In the genomic region with DNA sequence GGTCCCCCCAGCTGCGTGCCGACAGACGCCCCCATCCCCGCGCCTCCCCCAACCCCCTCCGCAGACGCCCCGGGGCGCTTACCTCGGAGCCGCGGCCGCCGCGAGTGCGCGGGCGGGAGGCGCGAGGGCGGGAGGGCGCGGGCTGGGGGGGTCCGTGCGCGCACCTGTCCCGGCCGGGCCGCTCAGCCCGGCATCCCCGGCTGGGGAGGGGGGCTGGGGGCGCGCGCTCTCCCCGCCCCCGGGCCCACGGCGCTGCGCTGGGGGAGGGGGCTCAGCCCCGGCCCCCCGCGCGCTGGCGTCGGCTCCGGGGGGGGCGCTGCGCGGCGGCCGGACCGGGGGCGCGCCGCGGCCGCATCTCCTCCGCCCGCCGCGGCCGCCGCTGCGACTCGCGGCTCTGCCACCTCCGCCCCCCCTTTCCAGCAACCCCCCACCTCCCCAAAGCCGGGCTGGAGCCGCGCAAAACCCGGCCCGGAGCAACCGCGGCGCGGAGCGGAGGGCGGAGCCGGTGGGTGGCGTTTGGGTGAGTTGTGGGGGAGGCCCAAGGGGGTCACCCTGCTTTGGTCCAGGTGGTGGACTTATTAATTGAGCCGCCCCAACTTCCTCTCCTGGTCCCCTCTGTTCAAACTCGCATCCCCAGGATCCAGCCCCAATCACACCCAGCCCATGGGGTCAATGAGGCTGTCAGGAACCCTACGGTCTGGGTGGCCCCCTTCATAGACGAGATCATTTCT, we compare ENCODE assay signal across 8 cellular contexts. TPM values are rescaled to one million over a fixed set of nuclear protein-coding genes. Genes with fewer than 3 reads are reported as not detected.
DNase-seq lines count a peak whose midpoint lies in the region; ATAC-seq and TF ChIP-seq lines count a peak whose summit lies in the region.

No MANE protein-coding gene starts in this region.

- H3K27ac Mint-ChIP-seq in CD4-positive, alpha-beta memory T cell, result no peak overlapping the region
- H3K27ac Mint-ChIP-seq in mesothelial cell of epicardium, result no peak overlapping the region

- H3K27me3 ChIP-seq in CD4-positive, alpha-beta memory T cell (ENCODE audit: insufficient read depth, low read length), result peaks cover 11% of the 10 kb centered on the region
- H3K27me3 ChIP-seq in HCT116 (ENCODE audit: insufficient read depth, low read length) (no peaks in the 10 kb centered on the region), adipocyte (replicated peaks; ENCODE audit: control insufficient read depth, insufficient read depth, low read length) (peaks cover 53% of the 10 kb centered on the region), GM23248 (replicated peaks; ENCODE audit: insufficient read depth) (peaks cover 46% of the 10 kb centered on the region)

- no peaks in the 10 kb centered on the region for H3K36me3 ChIP-seq in CD4-positive, alpha-beta memory T cell (ENCODE audit: insufficient read depth, low read length)
- H3K36me3 ChIP-seq in HCT116 (ENCODE audit: control insufficient read depth in 1 of 2, insufficient read depth in 2 of 2, low read length in 2 of 2), result no peaks in the 10 kb centered on the region
- no peaks in the 10 kb centered on the region for H3K36me3 ChIP-seq in adipocyte (ENCODE audit: control insufficient read depth, insufficient read depth, low read length, severe bottlenecking)
- no peaks in the 10 kb centered on the region for H3K36me3 ChIP-seq in GM23248 (ENCODE audit: low read depth)

- TF ChIP-seq CTCF in HCT116 (IDR thresholded peaks at IDR 0.05 in 2 of 3, conservative IDR thresholded peaks at IDR 0.05 in 1 of 3; ENCODE audit: borderline replicate concordance in 1 of 3, insufficient read depth in 1 of 3, low read depth in 2 of 3, low read length in 2 of 3) (no peak), mesothelial cell of epicardium (IDR thresholded peaks at IDR 0.05; ENCODE audit: unreplicated experiment) (no peak)

- in situ Hi-C loops in GM23248 (cut with MboI), result no loop called here

- RAD21 ChIA-PET in HCT116 (lab: Charles Lee; ENCODE audit: low non-redundant PET in 1 of 2, low total read pairs in 2 of 2, uncharacterized antibody in 2 of 2, unreplicated experiment in 2 of 2), result no interaction called here

- intact Hi-C loops in CD4-positive, alpha-beta memory T cell (cut with micrococcal nuclease), result no loop called here
- intact Hi-C loops in HCT116 (cut with micrococcal nuclease) (no loop called here), left colon (cut with DNase I, micrococcal nuclease) (no loop called here)

- H3K4me3 Mint-ChIP-seq in CD4-positive, alpha-beta memory T cell, result peak overlapping the region in 5 of 8 donors; percentile 32 to 72 (median 53)
- peak overlapping the region; percentile 76 for H3K4me3 Mint-ChIP-seq in mesothelial cell of epicardium

- WGBS in GM23248 (ENCODE audit: low coverage in 1 of 2, low lambda C conversion rate in 2 of 2, missing lambda C conversion rate in 2 of 2), 2 experiments, result 0 to 2% methylated on average over 2 to 56 of the region's 84 CpGs

- H2AFZ ChIP-seq in HCT116 (ENCODE audit: low read depth, low read length, poor library complexity, severe bottlenecking) (peak overlapping the region; percentile 37), GM23248 (no peak overlapping the region)

- peaks cover 0 to 3% (median 0%) of the 10 kb centered on the region in 8 donors for H3K9me3 Mint-ChIP-seq in CD4-positive, alpha-beta memory T cell
- H3K9me3 Mint-ChIP-seq in mesothelial cell of epicardium, result no peaks in the 10 kb centered on the region

- DNase-seq in CD4-positive, alpha-beta memory T cell, result no peak
- DNase-seq in HCT116 (ENCODE audit: low read depth, low spot score) (no peak), adipocyte (ENCODE audit: low read depth) (peak; percentile 59), mesothelial cell of epicardium (ENCODE audit: low spot score in 2 of 2, unreplicated experiment in 2 of 2) (peak in 1 of 2 experiments; percentile 59), GM23248 (no peak), left colon (no peak)

- POLR2A ChIA-PET in CD4-positive, alpha-beta memory T cell (lab: Charles Lee; ENCODE audit: partially characterized antibody), result no interaction called here
- POLR2A ChIA-PET in HCT116 (lab: Charles Lee), result no interaction called here

- CTCF ChIA-PET in CD4-positive, alpha-beta memory T cell (lab: Charles Lee; ENCODE audit: partially characterized antibody), result no interaction called here
- CTCF ChIA-PET in HCT116 (lab: Charles Lee), result no interaction called here

- H3K79me2 ChIP-seq in HCT116 (ENCODE audit: insufficient read depth, low read length), result peaks cover 20% of the 10 kb centered on the region
- H3K79me2 ChIP-seq in GM23248 (ENCODE audit: insufficient read depth), result no peaks in the 10 kb centered on the region

- H3K4me2 ChIP-seq in HCT116 (ENCODE audit: low read length) (peak overlapping the region; percentile 74), GM23248 (ENCODE audit: unreplicated experiment) (no peak overlapping the region)

- TF ChIP-seq RAD21 in HCT116 (IDR thresholded peaks at IDR 0.05; ENCODE audit: low read depth), result no peak

- no peak overlapping the region for H3K27ac ChIP-seq in CD4-positive, alpha-beta memory T cell (ENCODE audit: low read depth, low read length)
- H3K27ac ChIP-seq in HCT116 (ENCODE audit: low read depth, low read length) (peak overlapping the region; percentile 60; the same call in 1 of the 2 replicates), GM23248 (no peak overlapping the region)

- no peaks in the 10 kb centered on the region for H3K9me3 ChIP-seq in CD4-positive, alpha-beta memory T cell (ENCODE audit: control insufficient read depth in 1 of 2, low read length in 2 of 2)
- H3K9me3 ChIP-seq in HCT116 (ENCODE audit: control insufficient read depth in 1 of 2, insufficient read depth in 1 of 2, low read depth in 1 of 2, low read length in 2 of 2), result no peaks in the 10 kb centered on the region
- H3K9me3 ChIP-seq in adipocyte (ENCODE audit: control insufficient read depth, low read length), result no peaks in the 10 kb centered on the region
- no peaks in the 10 kb centered on the region for H3K9me3 ChIP-seq in GM23248 (ENCODE audit: low read depth)

- TF ChIP-seq POLR2A in HCT116 (IDR thresholded peaks at IDR 0.05; ENCODE audit: borderline replicate concordance, extremely low read depth, insufficient read depth, insufficient read length), result no peak

- H3K9me2 ChIP-seq in HCT116 (ENCODE audit: insufficient read depth), result no peaks in the 10 kb centered on the region
- H3K9me2 ChIP-seq in GM23248 (ENCODE audit: insufficient read depth), result no peaks in the 10 kb centered on the region

- peaks cover 2% of the 10 kb centered on the region; the same call in 1 of the 2 replicates for H3F3A ChIP-seq in GM23248 (ENCODE audit: insufficient read depth)

- peaks cover 5 to 15% (median 7%) of the 10 kb centered on the region in 4 donors for H3K4me1 Mint-ChIP-seq in CD4-positive, alpha-beta memory T cell
- peaks cover 7% of the 10 kb centered on the region for H3K4me1 Mint-ChIP-seq in mesothelial cell of epicardium

- no peak overlapping the region for H3K4me3 ChIP-seq in CD4-positive, alpha-beta memory T cell (ENCODE audit: low read length in 2 of 2)
- H3K4me3 ChIP-seq in HCT116 (replicated peaks in 1 of 2; ENCODE audit: low read depth in 1 of 2, low read length in 2 of 2) (peak overlapping the region; percentile 75 to 78), adipocyte (ENCODE audit: low read length) (no peak overlapping the region), GM23248 (no peak overlapping the region)

- no peaks in the 10 kb centered on the region for H3K36me3 Mint-ChIP-seq in CD4-positive, alpha-beta memory T cell
- no peaks in the 10 kb centered on the region for H3K36me3 Mint-ChIP-seq in mesothelial cell of epicardium

- no peaks in the 10 kb centered on the region for H4K20me1 ChIP-seq in HCT116 (ENCODE audit: insufficient read depth)
- H4K20me1 ChIP-seq in GM23248 (ENCODE audit: insufficient read depth), result no peaks in the 10 kb centered on the region

- peaks cover 11% of the 10 kb centered on the region for H3K4me1 ChIP-seq in CD4-positive, alpha-beta memory T cell (ENCODE audit: insufficient read depth, low read length)
- H3K4me1 ChIP-seq in HCT116 (ENCODE audit: control insufficient read depth in 1 of 2, insufficient read depth in 2 of 2, low read length in 2 of 2) (peaks cover 30 to 66% of the 10 kb centered on the region in 2 experiments), adipocyte (ENCODE audit: control insufficient read depth, insufficient read depth, low read length) (peaks cover 4% of the 10 kb centered on the region), GM23248 (ENCODE audit: insufficient read depth) (no peaks in the 10 kb centered on the region)

- no TSS peak for BruUV-seq in HCT116 (replicated peaks; lab: Mats Ljungman, UMichigan)

- H3K27me3 Mint-ChIP-seq in CD4-positive, alpha-beta memory T cell, result peaks cover 38 to 43% of the 10 kb centered on the region in 2 donors
- peaks cover 44% of the 10 kb centered on the region for H3K27me3 Mint-ChIP-seq in mesothelial cell of epicardium (ENCODE audit: low read depth)

- peak; percentile 30 for ATAC-seq in HCT116
- no peak for ATAC-seq in left colon
- no peak for ATAC-seq in HG02840 (IDR thresholded peaks at IDR 0.05; ENCODE audit: low FRiP score, unreplicated experiment)
- ATAC-seq in HG03025 (IDR thresholded peaks at IDR 0.05; ENCODE audit: low FRiP score, unreplicated experiment), result no peak

- peak overlapping the region; percentile 75 for H3K9ac ChIP-seq in HCT116 (ENCODE audit: low read length)
- H3K9ac ChIP-seq in adipocyte (ENCODE audit: low read length), result no peak overlapping the region
- no peak overlapping the region for H3K9ac ChIP-seq in GM23248

RNA-seq across cellular contexts. Expression of a gene that starts 22.1 kb away (rescaled TPM):
- 1 to 10 TPM; 2.4 to 2.7 TPM for total RNA-seq in CD4-positive, alpha-beta memory T cell
- not detected for polyA plus RNA-seq in CD4-positive, alpha-beta memory T cell
- 58.4 TPM for total RNA-seq in HCT116 (2021; ENCODE audit: unreplicated experiment)
- polyA plus RNA-seq in HCT116 (2012), result 60.5 and 70.5 TPM in 2 replicates
- 6.5 to 6.9 TPM (median 6.8 TPM) in 3 replicates for total RNA-seq in mesothelial cell of epicardium
- not detected in 2 replicates for total RNA-seq in GM23248 (2014; rRNA removed; shearing (Covaris generic))
- 0.19 TPM in 1 of 2 replicates, not detected in the other for polyA plus RNA-seq in GM23248 (2016; fragmentation: Nextera tagmentation; extraction: Ambion mirVana)
- total RNA-seq in left colon, result 1 to 10 TPM; 2.6 to 2.8 TPM

RNA-seq across cellular contexts. Expression of a gene that starts 41.7 kb away (rescaled TPM):
- total RNA-seq in CD4-positive, alpha-beta memory T cell, result not detected
- under 1 TPM; 0.09 to 0.17 TPM for polyA plus RNA-seq in CD4-positive, alpha-beta memory T cell
- total RNA-seq in HCT116 (2021; ENCODE audit: unreplicated experiment), result 1.3 TPM
- polyA plus RNA-seq in HCT116 (2012), result 0.72 and 0.83 TPM in 2 replicates
- total RNA-seq in mesothelial cell of epicardium, result 0.16 TPM in 3 replicates
- not detected in 2 replicates for total RNA-seq in GM23248 (2014; rRNA removed; shearing (Covaris generic))
- polyA plus RNA-seq in GM23248 (2016; fragmentation: Nextera tagmentation; extraction: Ambion mirVana), result not detected in 2 replicates
- 10 to 100 TPM; 11.6 to 31.8 TPM for total RNA-seq in left colon

RNA-seq across cellular contexts. Expression of a gene that starts 46.5 kb away (rescaled TPM):
- total RNA-seq in CD4-positive, alpha-beta memory T cell, result 1 to 10 TPM; 1.4 to 2.2 TPM
- under 1 TPM in 1 of 2 donors, not detected in 1; 0.28 TPM for polyA plus RNA-seq in CD4-positive, alpha-beta memory T cell
- total RNA-seq in HCT116 (2021; ENCODE audit: unreplicated experiment), result 8.1 TPM
- 4.3 and 5.8 TPM in 2 replicates for polyA plus RNA-seq in HCT116 (2012)
- 0.27 to 0.45 TPM (median 0.38 TPM) in 3 replicates for total RNA-seq in mesothelial cell of epicardium
- total RNA-seq in GM23248 (2014; rRNA removed; shearing (Covaris generic)), result not detected in 2 replicates
- not detected in 2 replicates for polyA plus RNA-seq in GM23248 (2016; fragmentation: Nextera tagmentation; extraction: Ambion mirVana)
- 1 to 10 TPM; 1.9 to 2.2 TPM for total RNA-seq in left colon

RNA-seq across cellular contexts. Expression of a gene that starts 57.8 kb away (rescaled TPM):
- total RNA-seq in CD4-positive, alpha-beta memory T cell, result 10 to 100 TPM; 16.2 to 17.2 TPM
- 10 to 100 TPM in 1 of 2 donors, 1 to 10 TPM in 1; 3.7 to 11.1 TPM for polyA plus RNA-seq in CD4-positive, alpha-beta memory T cell
- 22.2 TPM for total RNA-seq in HCT116 (2021; ENCODE audit: unreplicated experiment)
- polyA plus RNA-seq in HCT116 (2012), result 19.5 and 24.0 TPM in 2 replicates
- total RNA-seq in mesothelial cell of epicardium, result 7.4 to 8.2 TPM (median 7.7 TPM) in 3 replicates
- 0.76 and 0.86 TPM in 2 replicates for total RNA-seq in GM23248 (2014; rRNA removed; shearing (Covaris generic))
- polyA plus RNA-seq in GM23248 (2016; fragmentation: Nextera tagmentation; extraction: Ambion mirVana), result 2.0 TPM in 2 replicates
- 1 to 10 TPM; 9.0 to 9.4 TPM for total RNA-seq in left colon

Comparison
In these comparisons a context has a peak if more than half of its experiments do, and no peak if none do; other contexts are left out.
1. H3K4me3 ChIP-seq: peak in HCT116 (2 of 2); none in CD4-positive, alpha-beta memory T cell (0 of 2), adipocyte (single experiment) and GM23248 (single experiment).